8 cellular contexts compared by ENCODE assay signal in the genomic region with DNA sequence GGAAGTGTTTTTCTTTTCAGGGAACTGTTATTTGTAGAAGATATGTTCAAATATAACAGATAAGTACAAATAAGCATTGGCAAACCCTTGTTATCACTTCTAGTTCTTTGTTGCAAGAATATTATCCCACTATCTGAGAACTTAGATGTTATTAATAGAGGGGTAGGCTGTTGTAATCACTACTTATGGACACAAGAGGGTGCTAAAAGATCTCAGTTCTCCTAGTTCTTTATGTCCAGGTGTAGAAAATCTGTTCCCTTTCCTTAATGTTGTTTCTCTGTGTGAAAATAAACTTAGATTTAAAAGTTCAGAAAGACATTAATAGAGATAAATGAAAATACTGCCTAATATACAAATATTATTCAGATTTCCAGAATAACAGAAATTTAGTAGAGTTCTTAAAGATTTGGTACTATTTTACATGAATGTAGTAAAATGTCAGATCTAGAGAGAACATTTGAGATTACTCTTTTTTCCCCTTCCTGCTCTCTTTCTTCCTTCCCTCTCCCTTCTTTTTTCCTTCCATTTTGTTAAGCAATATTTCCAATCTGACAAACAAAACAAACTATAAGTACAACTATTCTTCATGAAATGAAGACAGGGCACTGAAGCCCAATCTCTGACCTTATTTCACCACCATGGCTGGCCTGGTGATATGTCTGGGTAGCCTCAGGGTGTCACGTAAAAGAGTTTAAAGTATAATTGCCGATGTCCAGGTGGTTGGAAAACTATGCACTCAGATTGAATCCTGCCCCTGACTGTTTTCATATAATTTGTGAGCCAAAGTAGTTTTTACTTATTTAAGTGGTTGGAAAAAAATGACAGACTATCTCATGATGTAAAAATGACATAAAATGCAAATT. TPM values are rescaled to one million over a fixed set of nuclear protein-coding genes. Genes with fewer than 3 reads are reported as not detected.
DNase-seq lines count a peak whose midpoint lies in the region; ATAC-seq and TF ChIP-seq lines count a peak whose summit lies in the region.

No MANE protein-coding gene starts in this region.

- ATAC-seq in HG03039 (IDR thresholded peaks at IDR 0.05; ENCODE audit: unreplicated experiment) (peak; percentile 67), lower lobe of right lung (peak in 1 of 2 donors; percentile 80)
- ATAC-seq in activated T-cell treated with anti-CD3 and anti-CD28 coated beads, Interleukin-2, amount 50 U/mL, for 72 hours (replicated peaks in 1 of 2): no peak

- H3K27ac ChIP-seq in lower lobe of right lung: no peak overlapping the region

- no peaks in the 10 kb centered on the region for H3K9me3 Mint-ChIP-seq in activated T-cell treated with anti-CD3 and anti-CD28 coated beads, Interleukin-2, amount 50 U/mL, for 72 hours

- H3K4me3 Mint-ChIP-seq in activated T-cell treated with anti-CD3 and anti-CD28 coated beads, Interleukin-2, amount 50 U/mL, for 72 hours: no peak overlapping the region

- H3K4me3 ChIP-seq in cardiac fibroblast (replicated peaks in 1 of 2; ENCODE audit: low read depth in 2 of 2, low read length in 2 of 2): no peak overlapping the region
- no peak overlapping the region for H3K4me3 ChIP-seq in lower lobe of right lung

- no peaks in the 10 kb centered on the region for H3K36me3 ChIP-seq in lower lobe of right lung

- intact Hi-C loops in lower lobe of right lung (cut with DNase I): no loop called here

- no peaks in the 10 kb centered on the region for H3K27me3 Mint-ChIP-seq in activated T-cell treated with anti-CD3 and anti-CD28 coated beads, Interleukin-2, amount 50 U/mL, for 72 hours (ENCODE audit: low read depth)

- no peaks in the 10 kb centered on the region for H3K27me3 ChIP-seq in lower lobe of right lung (ENCODE audit: low read depth)

- H3K36me3 Mint-ChIP-seq in activated T-cell treated with anti-CD3 and anti-CD28 coated beads, Interleukin-2, amount 50 U/mL, for 72 hours (ENCODE audit: insufficient read depth in 2 of 2): no peaks in the 10 kb centered on the region

- no peaks in the 10 kb centered on the region for H3K4me1 ChIP-seq in lower lobe of right lung

- no peaks in the 10 kb centered on the region for H3K4me1 Mint-ChIP-seq in activated T-cell treated with anti-CD3 and anti-CD28 coated beads, Interleukin-2, amount 50 U/mL, for 72 hours (ENCODE audit: low read depth)

- in situ Hi-C loops in GM13976 (cut with MboI; ENCODE audit: low sequenced_read_pairs, unreplicated experiment): no loop called here

- TF ChIP-seq CTCF in GM13976 (IDR thresholded peaks at IDR 0.05; ENCODE audit: borderline replicate concordance, control extremely low read depth, extremely low read depth, insufficient read depth, missing control alignments): peak; percentile 45
- peak; percentile 49 for TF ChIP-seq CTCF in cardiac fibroblast (IDR thresholded peaks at IDR 0.05; ENCODE audit: low read depth, low read length)
- peak; percentile 69 for TF ChIP-seq CTCF in lower lobe of right lung (IDR thresholded peaks at IDR 0.05)

- H3K27ac Mint-ChIP-seq in activated T-cell treated with anti-CD3 and anti-CD28 coated beads, Interleukin-2, amount 50 U/mL, for 72 hours: no peak overlapping the region

- peak; percentile 65 for DNase-seq in A172 (ENCODE audit: low spot score)
- peak; percentile 58 for DNase-seq in GM13976 (ENCODE audit: low spot score)
- DNase-seq in NCI-H345 treated with DMSO at 0.1 percent for 48 hours (lab: John Stamatoyannopoulos, UW; ENCODE audit: unreplicated experiment): peak; percentile 63
- peak; percentile 51 to 60 for DNase-seq in cardiac fibroblast (ENCODE audit: low read depth in 2 of 2)
- no peak for DNase-seq in lower lobe of right lung
- DNase-seq in activated T-cell treated with anti-CD3 and anti-CD28 coated beads, Interleukin-2, amount 50 U/mL, for 72 hours: no peak
- DNase-seq in NK-92 treated with Interleukin-12 subunit alpha and Interleukin-12 subunit beta, amount 100 ng/mL, for 24 hours (lab: John Stamatoyannopoulos, UW): no peak

- no peaks in the 10 kb centered on the region for H3K9me3 ChIP-seq in lower lobe of right lung

RNA-seq across cellular contexts. Expression of a gene that starts 43.6 kb away (rescaled TPM):
- not detected in 2 replicates for total RNA-seq in A172 (2014; rRNA removed; shearing (Covaris generic))
- total RNA-seq in lower lobe of right lung: not detected
- not detected for total RNA-seq in activated T-cell treated with anti-CD3 and anti-CD28 coated beads, Interleukin-2, amount 50 U/mL, for 72 hours

Comparison
In these comparisons a context has a peak if more than half of its experiments do, and no peak if none do; other contexts are left out.
1. DNase-seq: peak in A172 (single experiment), GM13976 (single experiment), NCI-H345 treated with DMSO at 0.1 percent for 48 hours (single experiment) and cardiac fibroblast (2 of 2); none in lower lobe of right lung (single experiment), activated T-cell treated with anti-CD3 and anti-CD28 coated beads, Interleukin-2, amount 50 U/mL, for 72 hours (0 of 2) and NK-92 treated with Interleukin-12 subunit alpha and Interleukin-12 subunit beta, amount 100 ng/mL, for 24 hours (single experiment).
2. Peak in every context shown above with its lines, with median percentiles within 50 percentile points of each other: CTCF ChIP-seq.